Comparison of ENCODE assay signal across 1 cellular context in genomic region chr11:60851327-60852059, GRCh38.
A peak's percentile ranks its signal among the peaks of the same experiment; 100 is the strongest.
TF ChIP-seq lines count a peak whose summit lies in the region.

No MANE protein-coding gene starts in this region.

TF ChIP-seq in H1, 55 proteins besides CTCF, POLR2A, EP300 and RAD21:
- TF ChIP-seq RBBP5 (IDR thresholded peaks at IDR 0.05; ENCODE audit: borderline replicate concordance, low read depth, low read length) (0 out of 2 replicates have a peak, but pooled peaks have one; percentile 16), RNF2 (IDR thresholded peaks at IDR 0.05; ENCODE audit: borderline replicate concordance, low read depth, low read length, missing control alignments, poor library complexity, severe bottlenecking) (no peak), CEBPB (IDR thresholded peaks at IDR 0.05; ENCODE audit: low read depth, low read length) (no peak), KDM1A (IDR thresholded peaks at IDR 0.05; ENCODE audit: borderline replicate concordance, low read length) (no peak), CHD7 (IDR thresholded peaks at IDR 0.05; ENCODE audit: insufficient replicate concordance, low read length) (no peak), SIX5 (IDR thresholded peaks at IDR 0.05; ENCODE audit: low read depth, low read length) (no peak), NANOG (IDR thresholded peaks at IDR 0.05; ENCODE audit: insufficient read depth, low read depth, low read length, poor library complexity, severe bottlenecking) (no peak)
